ENCODE assay signal across 1 cellular context in genomic region chr16:57535680-57536305, GRCh38.
TF ChIP-seq lines count a peak whose summit lies in the region.

No MANE protein-coding gene starts in this region.

TF ChIP-seq in WTC11, 78 proteins besides CTCF, POLR2A, EP300 and RAD21 (continued from another document):
- TF ChIP-seq GRHL2 (CRISPR knock-in tag; IDR thresholded peaks at IDR 0.05; ENCODE audit: insufficient replicate concordance, severe bottlenecking) (no peak), GTF2I (CRISPR knock-in tag; conservative IDR thresholded peaks at IDR 0.05) (peak; percentile 44; the same call in 1 of the 2 replicates), MAX (CRISPR knock-in tag; IDR thresholded peaks at IDR 0.05) (no peak), USF2 (CRISPR knock-in tag; IDR thresholded peaks at IDR 0.05) (no peak), TP53 (CRISPR knock-in tag; IDR thresholded peaks at IDR 0.05) (no peak), OVOL2 (CRISPR knock-in tag; IDR thresholded peaks at IDR 0.05; ENCODE audit: borderline replicate concordance) (no peak), CREB1 (CRISPR knock-in tag; IDR thresholded peaks at IDR 0.05) (no peak)
- TF ChIP-seq, protein P1, sequence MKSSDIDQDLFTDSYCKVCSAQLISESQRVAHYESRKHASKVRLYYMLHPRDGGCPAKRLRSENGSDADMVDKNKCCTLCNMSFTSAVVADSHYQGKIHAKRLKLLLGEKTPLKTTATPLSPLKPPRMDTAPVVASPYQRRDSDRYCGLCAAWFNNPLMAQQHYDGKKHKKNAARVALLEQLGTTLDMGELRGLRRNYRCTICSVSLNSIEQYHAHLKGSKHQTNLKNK (CRISPR knock-in tag; IDR thresholded peaks at IDR 0.05) = no peak
